11 cellular contexts compared by ENCODE assay signal in the genomic region with DNA sequence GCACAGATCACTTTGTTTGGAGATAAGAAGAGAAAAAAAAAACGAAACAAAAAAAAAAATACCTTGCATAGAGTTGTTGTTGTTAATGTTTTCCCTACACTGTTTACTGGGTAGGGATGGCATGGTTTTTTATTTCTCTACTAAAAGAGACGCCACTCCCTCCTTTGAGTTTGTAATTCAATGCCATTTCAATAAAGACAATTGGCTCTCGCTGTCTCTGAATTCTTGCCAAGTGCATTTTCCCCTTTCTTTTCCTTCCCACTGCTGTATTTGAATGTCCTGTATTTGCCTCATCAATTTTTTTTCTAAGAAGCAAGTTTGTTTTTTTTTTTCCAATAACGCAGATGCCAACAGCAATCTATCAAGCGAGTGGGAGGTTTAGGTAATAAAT.
A peak's percentile ranks its signal among the peaks of the same experiment; 100 is the strongest.
DNase-seq lines count a peak whose midpoint lies in the region; TF ChIP-seq lines count a peak whose summit lies in the region.
"Had no signal": no experiment of that assay in that cellular context is flagged by ENCODE, and none has a peak within 500 bp of the region (broad histone marks: within the 10 kb centered on the region; RNA-seq: fewer than 3 reads in every experiment).

No MANE protein-coding gene starts in this region.

- WGBS in GM23248 (ENCODE audit: low coverage in 1 of 2, low lambda C conversion rate in 2 of 2, missing lambda C conversion rate in 2 of 2), 2 experiments, result 10 to 13% methylated on average over 5 of the region's 5 CpGs

- H4K20me1 ChIP-seq in GM23248 (ENCODE audit: insufficient read depth), result no peaks in the 10 kb centered on the region

- DNase-seq in GM23248, result peak; percentile 17
- DNase-seq in NCI-H345 (lab: John Stamatoyannopoulos, UW), result peak; percentile 60
- peak in 1 of 2 donors; percentile 59 for DNase-seq in foreskin fibroblast
- no peak for DNase-seq in dedifferentiated amniotic fluid mesenchymal stem cell (ENCODE audit: extremely low spot score)
- DNase-seq in activated T-cell treated with anti-CD3 and anti-CD28 coated beads for 4 hours, result no peak
- DNase-seq in DMS114 treated with DMSO at 0.1 percent for 48 hours (lab: John Stamatoyannopoulos, UW; ENCODE audit: unreplicated experiment), result no peak
- no peak for DNase-seq in T-helper 9 cell
- DNase-seq: activated effector memory CD4-positive, alpha-beta T cell treated with Interleukin-2 at 50 U/mL for 16 hours; NCI-H1048 had no signal

- H3K27me3 ChIP-seq in GM23248 (replicated peaks; ENCODE audit: insufficient read depth) (no peaks in the 10 kb centered on the region), skeletal muscle satellite cell (ENCODE audit: control insufficient read depth, insufficient read depth, low read length) (peaks cover 76% of the 10 kb centered on the region)

- H3K27ac ChIP-seq in GM23248, result no peak overlapping the region

- H2AFZ ChIP-seq in GM23248, result peak overlapping the region; percentile 70; the same call in 1 of the 2 replicates

- H3K36me3 ChIP-seq in GM23248 (ENCODE audit: low read depth) (no peaks in the 10 kb centered on the region), skeletal muscle satellite cell (ENCODE audit: insufficient read depth, low read length) (no peaks in the 10 kb centered on the region)
- H3K36me3 ChIP-seq: HAP-1 had no signal

- H3K4me3 ChIP-seq in GM23248, result peak overlapping the region; percentile 76
- peak overlapping the region; percentile 56 to 57 for H3K4me3 ChIP-seq in foreskin fibroblast (ENCODE audit: low read depth in 1 of 2, low read length in 2 of 2)
- peak overlapping the region; percentile 49 for H3K4me3 ChIP-seq in skeletal muscle satellite cell (ENCODE audit: low read length)
- H3K4me3 ChIP-seq: HAP-1 had no signal

- H3K4me1 ChIP-seq in GM23248 (ENCODE audit: insufficient read depth) (no peaks in the 10 kb centered on the region), skeletal muscle satellite cell (ENCODE audit: control insufficient read depth, insufficient read depth, low read length) (peaks cover 7% of the 10 kb centered on the region)

- H3K79me2 ChIP-seq in GM23248 (ENCODE audit: insufficient read depth), result no peaks in the 10 kb centered on the region

- no peak for TF ChIP-seq CTCF in foreskin fibroblast (IDR thresholded peaks at IDR 0.05; ENCODE audit: low read depth, low read length)

- H3K4me2 ChIP-seq in GM23248 (ENCODE audit: unreplicated experiment), result peak overlapping the region; percentile 91
- H3K4me2 ChIP-seq in skeletal muscle satellite cell (ENCODE audit: low read length), result peak overlapping the region; percentile 69

- H3K9ac ChIP-seq in GM23248, result no peak overlapping the region
- H3K9ac ChIP-seq in skeletal muscle satellite cell (ENCODE audit: low read depth, low read length), result no peak overlapping the region

- no peaks in the 10 kb centered on the region for H3F3A ChIP-seq in GM23248 (ENCODE audit: insufficient read depth)

- H3K9me2 ChIP-seq in GM23248 (ENCODE audit: insufficient read depth), result no peaks in the 10 kb centered on the region

- H3K9me3 ChIP-seq in GM23248 (ENCODE audit: low read depth), result no peaks in the 10 kb centered on the region
- H3K9me3 ChIP-seq in skeletal muscle satellite cell (replicated peaks; ENCODE audit: low read length), result no peaks in the 10 kb centered on the region
- H3K9me3 ChIP-seq: HAP-1 had no signal

- in situ Hi-C loops in GM23248 (cut with MboI), result no loop called here

Comparison
In these comparisons a context has a peak if more than half of its experiments do, and no peak if none do; other contexts are left out.
1. DNase-seq: peak in GM23248 (single experiment) and NCI-H345 (single experiment); none in dedifferentiated amniotic fluid mesenchymal stem cell (single experiment), activated T-cell treated with anti-CD3 and anti-CD28 coated beads for 4 hours (single experiment), DMS114 treated with DMSO at 0.1 percent for 48 hours (single experiment) and T-helper 9 cell (single experiment).
2. Peak in every context shown above with its lines, with median percentiles within 50 percentile points of each other: H3K4me3 ChIP-seq.